Comparison of ENCODE assay signal across 1 cellular context in the genomic region with DNA sequence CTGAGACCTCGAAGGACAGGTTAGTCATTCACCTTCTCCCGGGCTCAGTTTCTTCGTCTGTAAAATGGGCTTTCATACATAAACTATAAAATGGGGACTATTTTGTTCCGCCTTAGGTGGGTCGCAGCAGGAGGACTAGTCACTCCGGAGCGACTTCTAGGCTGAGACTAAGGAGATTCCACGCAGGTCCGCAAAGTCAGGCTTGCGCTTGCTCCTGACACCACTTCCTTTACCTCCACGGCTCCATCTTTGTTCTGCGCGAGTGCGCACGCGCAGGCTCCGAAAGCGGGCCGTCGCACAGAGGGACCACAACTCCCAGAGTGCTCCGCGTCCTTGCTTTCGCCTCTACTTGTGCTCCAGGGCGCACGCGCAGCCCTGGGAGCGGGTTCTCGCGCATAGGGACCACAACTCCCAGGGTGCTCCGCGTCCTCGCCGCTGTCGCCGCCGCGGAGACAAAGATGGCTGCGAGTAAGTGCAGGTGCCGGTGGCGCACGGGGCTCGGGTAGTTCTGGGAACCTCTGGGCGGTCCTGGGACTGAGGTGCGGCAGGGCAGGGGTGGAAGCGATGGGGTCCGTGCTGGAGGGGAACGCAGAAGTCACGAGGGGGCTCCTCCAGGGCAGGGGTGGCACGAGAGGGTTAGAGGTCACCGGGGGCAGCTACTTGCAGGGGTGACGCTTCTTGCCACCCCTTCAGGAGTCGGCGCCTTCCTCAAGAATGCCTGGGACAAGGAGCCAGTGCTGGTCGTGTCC.
A peak's percentile ranks its signal among the peaks of the same experiment; 100 is the strongest.
TF ChIP-seq lines count a peak whose summit lies in the region.

A gene (plus strand): TSS at position 435 of the 749 bp plus-strand sequence. CDS start 24 bp downstream, at position 459.

TF ChIP-seq in A549, 52 proteins besides CTCF, POLR2A, EP300 and RAD21 (continued from another document):
- TF ChIP-seq, protein P1, sequence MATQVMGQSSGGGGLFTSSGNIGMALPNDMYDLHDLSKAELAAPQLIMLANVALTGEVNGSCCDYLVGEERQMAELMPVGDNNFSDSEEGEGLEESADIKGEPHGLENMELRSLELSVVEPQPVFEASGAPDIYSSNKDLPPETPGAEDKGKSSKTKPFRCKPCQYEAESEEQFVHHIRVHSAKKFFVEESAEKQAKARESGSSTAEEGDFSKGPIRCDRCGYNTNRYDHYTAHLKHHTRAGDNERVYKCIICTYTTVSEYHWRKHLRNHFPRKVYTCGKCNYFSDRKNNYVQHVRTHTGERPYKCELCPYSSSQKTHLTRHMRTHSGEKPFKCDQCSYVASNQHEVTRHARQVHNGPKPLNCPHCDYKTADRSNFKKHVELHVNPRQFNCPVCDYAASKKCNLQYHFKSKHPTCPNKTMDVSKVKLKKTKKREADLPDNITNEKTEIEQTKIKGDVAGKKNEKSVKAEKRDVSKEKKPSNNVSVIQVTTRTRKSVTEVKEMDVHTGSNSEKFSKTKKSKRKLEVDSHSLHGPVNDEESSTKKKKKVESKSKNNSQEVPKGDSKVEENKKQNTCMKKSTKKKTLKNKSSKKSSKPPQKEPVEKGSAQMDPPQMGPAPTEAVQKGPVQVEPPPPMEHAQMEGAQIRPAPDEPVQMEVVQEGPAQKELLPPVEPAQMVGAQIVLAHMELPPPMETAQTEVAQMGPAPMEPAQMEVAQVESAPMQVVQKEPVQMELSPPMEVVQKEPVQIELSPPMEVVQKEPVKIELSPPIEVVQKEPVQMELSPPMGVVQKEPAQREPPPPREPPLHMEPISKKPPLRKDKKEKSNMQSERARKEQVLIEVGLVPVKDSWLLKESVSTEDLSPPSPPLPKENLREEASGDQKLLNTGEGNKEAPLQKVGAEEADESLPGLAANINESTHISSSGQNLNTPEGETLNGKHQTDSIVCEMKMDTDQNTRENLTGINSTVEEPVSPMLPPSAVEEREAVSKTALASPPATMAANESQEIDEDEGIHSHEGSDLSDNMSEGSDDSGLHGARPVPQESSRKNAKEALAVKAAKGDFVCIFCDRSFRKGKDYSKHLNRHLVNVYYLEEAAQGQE (IDR thresholded peaks at IDR 0.05): no peak
- TF ChIP-seq ESRRA (IDR thresholded peaks at IDR 0.05; ENCODE audit: borderline replicate concordance, low read length): 0 out of 2 replicates have a peak, but pooled peaks have one; percentile 54
- no peak for TF ChIP-seq FOSB (CRISPR knock-in tag; IDR thresholded peaks at IDR 0.05)
- TF ChIP-seq, protein P2, sequence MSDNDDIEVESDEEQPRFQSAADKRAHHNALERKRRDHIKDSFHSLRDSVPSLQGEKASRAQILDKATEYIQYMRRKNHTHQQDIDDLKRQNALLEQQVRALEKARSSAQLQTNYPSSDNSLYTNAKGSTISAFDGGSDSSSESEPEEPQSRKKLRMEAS (IDR thresholded peaks at IDR 0.05): peak; percentile 51; the same call in 1 of the 2 replicates
- TF ChIP-seq HOXB13 (CRISPR knock-in tag; IDR thresholded peaks at IDR 0.05; ENCODE audit: low read depth): peak; percentile 62; the same call in 1 of the 2 replicates
- TF ChIP-seq TP53 (CRISPR knock-in tag; IDR thresholded peaks at IDR 0.05): no peak
- TF ChIP-seq FOXS1 (CRISPR knock-in tag; IDR thresholded peaks at IDR 0.05): no peak
- no peak for TF ChIP-seq CBX2 (IDR thresholded peaks at IDR 0.05; ENCODE audit: borderline replicate concordance, low read depth)
- TF ChIP-seq HOXA7 (CRISPR knock-in tag; IDR thresholded peaks at IDR 0.05): no peak
- TF ChIP-seq, protein P3, sequence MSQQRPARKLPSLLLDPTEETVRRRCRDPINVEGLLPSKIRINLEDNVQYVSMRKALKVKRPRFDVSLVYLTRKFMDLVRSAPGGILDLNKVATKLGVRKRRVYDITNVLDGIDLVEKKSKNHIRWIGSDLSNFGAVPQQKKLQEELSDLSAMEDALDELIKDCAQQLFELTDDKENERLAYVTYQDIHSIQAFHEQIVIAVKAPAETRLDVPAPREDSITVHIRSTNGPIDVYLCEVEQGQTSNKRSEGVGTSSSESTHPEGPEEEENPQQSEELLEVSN (IDR thresholded peaks at IDR 0.05; ENCODE audit: borderline replicate concordance, low read depth): peak; percentile 30; the same call in 1 of the 2 replicates
- peak; percentile 98 for TF ChIP-seq CHD4 (IDR thresholded peaks at IDR 0.05; ENCODE audit: borderline replicate concordance)
- TF ChIP-seq RARB (CRISPR knock-in tag; IDR thresholded peaks at IDR 0.05): no peak
- no peak for TF ChIP-seq CBX8 (IDR thresholded peaks at IDR 0.05)
- peak; percentile 100 for TF ChIP-seq KDM1A (IDR thresholded peaks at IDR 0.05; ENCODE audit: low read depth)
- no peak for TF ChIP-seq CEBPB (IDR thresholded peaks at IDR 0.05)
TF ChIP-seq in A549: peak in this region for 12.
